In genomic region chr4:171279131-171279530, GRCh38 we compare ENCODE assay signal across 28 cellular contexts.
"Had no signal": no experiment of that assay in that cellular context is flagged by ENCODE, and none has a peak within 500 bp of the region (broad histone marks: within the 10 kb centered on the region; RNA-seq: fewer than 3 reads in every experiment).

No MANE protein-coding gene starts in this region.

- H3K27ac ChIP-seq: breast epithelium, coronary artery had no signal

- H3K4me3 ChIP-seq: breast epithelium, coronary artery, MG63 had no signal

- H3K36me3 ChIP-seq: breast epithelium, MG63 had no signal

- H3K4me1 ChIP-seq: breast epithelium had no signal

- H3K9me3 ChIP-seq: breast epithelium, MG63 had no signal

- FAIRE-seq: RCC 7860 had no signal

- ATAC-seq: activated CD8-positive, alpha-beta T cell treated with anti-CD3 and anti-CD28 coated beads, Interleukin-2, amount 10 ng/mL, durations not matched to agents 7 days and 5 days; T-helper 17 cell; WTC11 had no signal

- H3K27me3 ChIP-seq: breast epithelium, MG63 had no signal

- DNase-seq: activated CD4-positive, alpha-beta T cell treated with anti-CD3 and anti-CD28 coated beads for 48 hours; activated CD4-positive, alpha-beta T cell treated with anti-CD3 and anti-CD28 coated beads, Interleukin-2, amount 50 U/mL, for 4 hours; activated CD4-positive, CD25-positive, alpha-beta regulatory T cell treated with anti-CD3 and anti-CD28 coated beads, Interleukin-2, amount 50 U/mL, for 72 hours; activated CD8-positive, alpha-beta memory T cell treated with anti-CD3 and anti-CD28 coated beads, Interleukin-2, amount 50 U/mL, for 48 hours; activated CD8-positive, alpha-beta T cell treated with anti-CD3 and anti-CD28 coated beads, Interleukin-2, amount 10 ng/mL, durations not matched to agents 7 days and 5 days; activated naive CD4-positive, alpha-beta T cell treated with anti-CD3 and anti-CD28 coated beads, Interleukin-2, amount 50 U/mL, for 16 hours; activated naive CD8-positive, alpha-beta T cell treated with anti-CD3 and anti-CD28 coated beads, Interleukin-2, amount 10 ng/mL, durations not matched to agents 7 days and 5 days; activated T-cell treated with anti-CD3 and anti-CD28 coated beads, Interleukin-2, amount 50 U/mL, for 1 hour; aorta; caudate nucleus; MG63; MV-4-11; NCI-H1092 treated with DMSO at 0.1 percent for 48 hours; NCI-H1417 treated with DMSO at 0.1 percent for 48 hours; NCI-H1694; NCI-H2029; NCI-H2107; NCI-H2171 treated with DMSO at 0.1 percent for 48 hours; NCI-H345; NCI-H510A; NCI-H526 treated with DMSO at 0.1 percent for 48 hours; SHP77; T-helper 17 cell; T-helper 9 cell had no signal
